In the genomic region with DNA sequence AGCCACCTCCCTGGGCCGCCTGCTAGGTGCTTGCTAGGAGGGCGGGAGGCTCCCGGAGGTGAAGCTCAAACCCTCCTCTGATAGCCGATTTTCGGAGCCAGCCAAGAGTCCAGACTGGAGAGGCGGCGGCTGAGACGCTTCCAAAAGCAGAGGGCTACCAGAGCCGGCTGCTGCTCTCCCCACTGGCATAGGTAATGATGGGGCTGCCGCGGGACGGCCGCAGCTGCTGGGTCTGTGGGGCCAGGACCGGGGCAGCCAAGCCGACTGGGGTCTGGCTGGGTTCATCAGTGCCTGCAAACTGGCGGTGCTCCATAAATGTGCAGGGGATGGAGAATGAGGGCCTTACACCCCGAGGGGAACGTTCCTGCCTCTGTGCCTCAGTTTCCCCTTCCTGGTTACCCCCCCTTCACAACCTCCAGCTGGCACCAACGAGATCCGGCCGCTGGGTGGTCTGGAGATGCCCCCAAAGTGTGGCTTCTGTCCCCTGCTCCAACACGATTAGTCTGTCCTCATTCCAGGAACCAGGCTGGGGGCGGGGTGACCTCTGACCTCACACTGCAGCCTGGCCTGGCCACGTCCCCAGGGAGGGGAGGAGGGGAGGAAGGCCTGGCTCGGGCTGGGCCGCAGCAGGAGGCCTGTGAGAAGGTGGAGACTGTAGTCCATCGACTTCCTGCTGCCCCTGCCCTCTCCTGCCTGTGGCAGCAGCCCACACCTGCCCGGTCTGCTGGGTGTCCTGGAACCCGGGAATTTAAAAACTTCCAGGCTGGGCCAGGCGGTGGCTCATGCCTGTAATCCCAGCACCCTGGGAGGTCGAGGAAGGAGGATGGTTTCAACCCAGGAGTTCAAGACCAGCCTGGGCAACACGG, we compare ENCODE assay signal across 12 cellular contexts. TPM values are rescaled to one million over a fixed set of nuclear protein-coding genes. Genes with fewer than 3 reads are reported as not detected.
A peak's percentile ranks its signal among the peaks of the same experiment; 100 is the strongest.
DNase-seq lines count a peak whose midpoint lies in the region; ATAC-seq and TF ChIP-seq lines count a peak whose summit lies in the region.
"Had no signal": no experiment of that assay in that cellular context is flagged by ENCODE, and none has a peak within 500 bp of the region (broad histone marks: within the 10 kb centered on the region; RNA-seq: fewer than 3 reads in every experiment).

No MANE protein-coding gene starts in this region.

- DNase-seq in NCI-H146 (lab: John Stamatoyannopoulos, UW) (peak; percentile 43), NCI-H146 treated with DMSO at 0.1 percent for 48 hours (lab: John Stamatoyannopoulos, UW; ENCODE audit: unreplicated experiment) (no peak), fibroblast of lung (ENCODE audit: low read depth in 2 of 2) (no peak), progenitor cell of endocrine pancreas (ENCODE audit: low spot score, unreplicated experiment) (peak; percentile 64), foreskin keratinocyte (no peak)
- DNase-seq: NCI-H524 treated with DMSO at 0.1 percent for 48 hours, upper lobe of right lung had no signal

- peaks cover 16% of the 10 kb centered on the region for H3K4me1 ChIP-seq in fibroblast of lung (ENCODE audit: control insufficient read depth, extremely low read depth, insufficient read depth, low read length)
- H3K4me1 ChIP-seq in foreskin keratinocyte = peaks cover 3% of the 10 kb centered on the region

- ATAC-seq in HG03378 (IDR thresholded peaks at IDR 0.05; ENCODE audit: unreplicated experiment) (no peak), foreskin keratinocyte (no peak)
- ATAC-seq: left lung, upper lobe of right lung had no signal

- peak overlapping the region; percentile 15 for H3K4me2 ChIP-seq in fibroblast of lung (ENCODE audit: extremely low read depth, insufficient read depth, low read length)

- H3K27me3 ChIP-seq in fibroblast of lung (ENCODE audit: control insufficient read depth, insufficient read depth, low read length) (no peaks in the 10 kb centered on the region), foreskin keratinocyte (no peaks in the 10 kb centered on the region)
- H3K27me3 ChIP-seq: left lung, upper lobe of right lung had no signal

- no peaks in the 10 kb centered on the region for H3K36me3 ChIP-seq in fibroblast of lung (ENCODE audit: control insufficient read depth, insufficient read depth, low read length)
- H3K36me3 ChIP-seq: left lung, upper lobe of right lung had no signal

- peaks cover 7% of the 10 kb centered on the region for H3K79me2 ChIP-seq in fibroblast of lung (ENCODE audit: control insufficient read depth, insufficient read depth, low read length)

- H2AFZ ChIP-seq in fibroblast of lung (ENCODE audit: low read length) = no peak overlapping the region

- no peaks in the 10 kb centered on the region for H3K36me3 Mint-ChIP-seq in progenitor cell of endocrine pancreas (ENCODE audit: insufficient read depth)

- H3K4me3 Mint-ChIP-seq in progenitor cell of endocrine pancreas (ENCODE audit: low read depth) = peak overlapping the region; percentile 46

- peaks cover 16% of the 10 kb centered on the region for H3K4me1 Mint-ChIP-seq in progenitor cell of endocrine pancreas (ENCODE audit: low read depth)

- H3K27me3 Mint-ChIP-seq in progenitor cell of endocrine pancreas = no peaks in the 10 kb centered on the region

- peak overlapping the region; percentile 8 for H3K9ac ChIP-seq in fibroblast of lung (ENCODE audit: insufficient read depth, low read length)

- TF ChIP-seq CTCF in fibroblast of lung (conservative IDR thresholded peaks at IDR 0.05 in 1 of 2, IDR thresholded peaks at IDR 0.05 in 1 of 2; ENCODE audit: low read depth in 1 of 2, low read length in 2 of 2) (no peak), progenitor cell of endocrine pancreas (IDR thresholded peaks at IDR 0.05; ENCODE audit: unreplicated experiment) (no peak), foreskin keratinocyte (conservative IDR thresholded peaks at IDR 0.05) (no peak)

- H4K20me1 ChIP-seq in fibroblast of lung (ENCODE audit: control insufficient read depth, extremely low read depth, insufficient read depth, low read length) = no peaks in the 10 kb centered on the region

- no peak overlapping the region for H3K4me3 ChIP-seq in fibroblast of lung (replicated peaks in 1 of 4; ENCODE audit: control extremely low read depth in 1 of 4, insufficient read depth in 1 of 4, low read depth in 3 of 4, low read length in 4 of 4)
- H3K4me3 ChIP-seq: left lung, upper lobe of right lung had no signal

- no peaks in the 10 kb centered on the region for H3K9me3 Mint-ChIP-seq in progenitor cell of endocrine pancreas (ENCODE audit: low read depth)

- H3K27ac ChIP-seq in fibroblast of lung (ENCODE audit: insufficient read depth, low read length) (no peak overlapping the region), foreskin keratinocyte (no peak overlapping the region)
- H3K27ac ChIP-seq: left lung, upper lobe of right lung had no signal

- no peaks in the 10 kb centered on the region for H3K9me3 ChIP-seq in fibroblast of lung (ENCODE audit: control insufficient read depth, insufficient read depth, low read depth, low read length)
- H3K9me3 ChIP-seq: left lung, upper lobe of right lung had no signal

- H3K27ac Mint-ChIP-seq in progenitor cell of endocrine pancreas = peak overlapping the region; percentile 96

RNA-seq across cellular contexts. Expression of a gene that starts 3.8 kb away (rescaled TPM):
- total RNA-seq in fibroblast of lung (41.6 and 42.3 TPM in 2 replicates), progenitor cell of endocrine pancreas (71.8 and 72.3 TPM in 2 replicates), foreskin keratinocyte (75.2 and 75.8 TPM in 2 replicates)
- polyA plus RNA-seq in fibroblast of lung (10.0 and 16.1 TPM in 2 replicates), foreskin keratinocyte (73.9 and 88.5 TPM in 2 replicates)
- 20.9 and 47.3 TPM in 2 replicates for polyA plus RNA-seq in fibroblast of lung (2012)
- 39.3 and 66.7 TPM in 2 replicates for polyA minus RNA-seq in fibroblast of lung (ENCODE audit: low replicate concordance)

RNA-seq across cellular contexts. Expression of a gene that starts 19.9 kb away (rescaled TPM):
- total RNA-seq in fibroblast of lung (0.51 and 0.66 TPM in 2 replicates), progenitor cell of endocrine pancreas (1.4 and 1.5 TPM in 2 replicates), foreskin keratinocyte (0.35 and 1.7 TPM in 2 replicates)
- polyA plus RNA-seq in fibroblast of lung (0.12 and 0.25 TPM in 2 replicates), foreskin keratinocyte (0.43 and 1.00 TPM in 2 replicates)
- 0.44 and 0.59 TPM in 2 replicates for polyA plus RNA-seq in fibroblast of lung (2012)
- polyA minus RNA-seq in fibroblast of lung (ENCODE audit: low replicate concordance) = 0.20 and 0.22 TPM in 2 replicates
- total RNA-seq: A172; M059J; T-helper 1 cell treated with Interleukin-12 subunit alpha and Interleukin-12 subunit beta and Interleukin-4 antibody, amounts not matched to agents 30 ng/mL and 1 ng/mL, for 36 hours; upper lobe of right lung had no signal

RNA-seq across cellular contexts. Expression of a gene that starts 40.6 kb away (rescaled TPM):
- total RNA-seq in fibroblast of lung (47.5 and 57.8 TPM in 2 replicates), progenitor cell of endocrine pancreas (171 and 199 TPM in 2 replicates), foreskin keratinocyte (81.8 and 89.6 TPM in 2 replicates)
- polyA plus RNA-seq in fibroblast of lung (67.1 and 67.9 TPM in 2 replicates), foreskin keratinocyte (103 and 113 TPM in 2 replicates)
- 67.4 and 72.8 TPM in 2 replicates for polyA plus RNA-seq in fibroblast of lung (2012)
- polyA minus RNA-seq in fibroblast of lung (ENCODE audit: low replicate concordance) = 106 and 167 TPM in 2 replicates

RNA-seq across cellular contexts. Expression of a gene that starts 41.0 kb away (rescaled TPM):
- total RNA-seq in fibroblast of lung = not detected in 2 replicates
- not detected in 2 replicates for polyA plus RNA-seq in fibroblast of lung
- not detected in 2 replicates for polyA plus RNA-seq in fibroblast of lung (2012)
- not detected in 2 replicates for polyA minus RNA-seq in fibroblast of lung (ENCODE audit: low replicate concordance)
- total RNA-seq in progenitor cell of endocrine pancreas = not detected in 2 replicates
- total RNA-seq in foreskin keratinocyte = not detected in 2 replicates
- not detected in 2 replicates for polyA plus RNA-seq in foreskin keratinocyte
- total RNA-seq: A172; left lung; M059J; T-helper 1 cell treated with Interleukin-12 subunit alpha and Interleukin-12 subunit beta and Interleukin-4 antibody, amounts not matched to agents 30 ng/mL and 1 ng/mL, for 36 hours; upper lobe of right lung had no signal

RNA-seq across cellular contexts. Expression of a gene that starts 46.0 kb away (rescaled TPM):
- 120 and 194 TPM in 2 replicates for total RNA-seq in fibroblast of lung
- polyA plus RNA-seq in fibroblast of lung = 299 and 473 TPM in 2 replicates
- 425 and 591 TPM in 2 replicates for polyA plus RNA-seq in fibroblast of lung (2012)
- 987 and 1,445 TPM in 2 replicates for polyA minus RNA-seq in fibroblast of lung (ENCODE audit: low replicate concordance)
- 225 and 226 TPM in 2 replicates for total RNA-seq in progenitor cell of endocrine pancreas
- total RNA-seq in foreskin keratinocyte = 352 and 355 TPM in 2 replicates
- 297 and 299 TPM in 2 replicates for polyA plus RNA-seq in foreskin keratinocyte

Comparison
In these comparisons a context has a peak if more than half of its experiments do, and no peak if none do; other contexts are left out.
1. DNase-seq: peak in NCI-H146 (single experiment) and progenitor cell of endocrine pancreas (single experiment); none in NCI-H146 treated with DMSO at 0.1 percent for 48 hours (single experiment), fibroblast of lung (0 of 2) and foreskin keratinocyte (0 of 2).